Comparison of ENCODE assay signal across 27 cellular contexts in the genomic region with DNA sequence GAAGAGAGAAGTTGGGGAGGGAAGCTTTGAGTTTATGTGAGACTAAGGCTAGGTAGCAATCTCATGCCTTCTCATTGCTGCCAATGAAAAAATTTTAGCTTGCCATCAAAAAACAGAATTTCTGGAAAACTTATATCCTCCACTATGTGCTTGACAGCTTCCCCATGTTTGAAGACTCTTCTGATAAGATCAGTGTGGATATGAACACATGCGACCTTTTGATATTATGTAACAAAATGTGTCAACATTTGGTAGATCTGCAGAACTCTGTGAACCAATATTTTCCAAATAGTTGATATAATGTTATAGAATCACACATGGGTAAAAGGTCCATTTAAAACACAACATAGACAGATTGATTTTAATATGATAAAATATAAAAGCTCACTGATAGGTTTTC.
"Had no signal": no experiment of that assay in that cellular context is flagged by ENCODE, and none has a peak within 500 bp of the region (broad histone marks: within the 10 kb centered on the region; RNA-seq: fewer than 3 reads in every experiment).

No MANE protein-coding gene starts in this region.

- H3K27ac Mint-ChIP-seq: activated CD4-positive, alpha-beta T cell treated with anti-CD3 and anti-CD28 coated beads, Interleukin-2, amount 10 ng/mL, durations not matched to agents 24 days and 14 days; activated CD8-positive, alpha-beta T cell treated with anti-CD3 and anti-CD28 coated beads, Interleukin-2, amount 10 ng/mL, durations not matched to agents 7 days and 5 days; activated naive CD4-positive, alpha-beta T cell treated with anti-CD3 and anti-CD28 coated beads, Interleukin-2, amount 50 U/mL, for 24 hours; activated naive CD8-positive, alpha-beta T cell treated with anti-CD3 and anti-CD28 coated beads, Interleukin-2, amount 10 ng/mL, durations not matched to agents 7 days and 5 days; activated T-cell treated with anti-CD3 and anti-CD28 coated beads, Interleukin-2, amount 50 U/mL, for 24 hours; activated T-helper 2 cell treated with anti-CD3 and anti-CD28 coated beads, Interferon-gamma antibody, Interleukin-2, Interleukin-4, amounts not matched to agents 10 μg/mL and 5 μg/mL and 100 μg/mL, durations not matched to agents 14 hours and 24 hours and 36 hours had no signal

- H3K27me3 Mint-ChIP-seq: activated naive CD4-positive, alpha-beta T cell treated with anti-CD3 and anti-CD28 coated beads, Interleukin-2, amount 50 U/mL, for 24 hours; activated naive CD8-positive, alpha-beta T cell treated with anti-CD3 and anti-CD28 coated beads, Interleukin-2, amount 10 ng/mL, durations not matched to agents 7 days and 5 days had no signal

- ATAC-seq: activated CD8-positive, alpha-beta T cell treated with anti-CD3 and anti-CD28 coated beads, Interleukin-2, amount 10 ng/mL, durations not matched to agents 7 days and 5 days; body of pancreas; Panc1 had no signal

- H3K9me3 Mint-ChIP-seq: activated CD4-positive, alpha-beta T cell treated with anti-CD3 and anti-CD28 coated beads, Interleukin-2, amount 10 ng/mL, durations not matched to agents 24 days and 14 days; activated naive CD4-positive, alpha-beta T cell treated with anti-CD3 and anti-CD28 coated beads, Interleukin-2, amount 50 U/mL, for 24 hours; activated naive CD8-positive, alpha-beta T cell treated with anti-CD3 and anti-CD28 coated beads, Interleukin-2, amount 10 ng/mL, durations not matched to agents 7 days and 5 days; activated T-cell treated with anti-CD3 and anti-CD28 coated beads, Interleukin-2, amount 50 U/mL, for 24 hours; activated T-helper 2 cell treated with anti-CD3 and anti-CD28 coated beads, Interferon-gamma antibody, Interleukin-2, Interleukin-4, amounts not matched to agents 10 μg/mL and 5 μg/mL and 100 μg/mL, durations not matched to agents 14 hours and 24 hours and 36 hours had no signal

- DNase-seq: activated CD4-positive, alpha-beta T cell treated with anti-CD3 and anti-CD28 coated beads, Interleukin-2, amount 10 ng/mL, durations not matched to agents 24 days and 14 days; activated CD4-positive, alpha-beta T cell treated with anti-CD3 and anti-CD28 coated beads, Interleukin-2, amount 50 U/mL, for 4 hours; activated CD8-positive, alpha-beta T cell treated with anti-CD3 and anti-CD28 coated beads, Interleukin-2, amount 10 ng/mL, durations not matched to agents 7 days and 5 days; activated gamma-delta T cell; activated naive CD4-positive, alpha-beta T cell treated with Interleukin-2 at 50 U/mL for 16 hours; activated naive CD8-positive, alpha-beta T cell treated with anti-CD3 and anti-CD28 coated beads, Interleukin-2, amount 10 ng/mL, durations not matched to agents 7 days and 5 days; activated T-cell treated with anti-CD3 and anti-CD28 coated beads, Interleukin-2, amount 50 U/mL, for 24 hours; adrenal gland; body of pancreas; Kasumi-1; KG1; MG63; NCI-H1105; NCI-H1417 treated with DMSO at 0.1 percent for 48 hours; NCI-H1694; NCI-H1930; NCI-H345; NCI-H524 treated with DMSO at 0.1 percent for 48 hours; NK-92 treated with Interleukin-12 subunit alpha and Interleukin-12 subunit beta, amount 100 ng/mL, for 24 hours; SHP77; SJCRH30; T1000; WERI-Rb-1 had no signal

- H3K4me1 Mint-ChIP-seq: activated CD4-positive, alpha-beta T cell treated with anti-CD3 and anti-CD28 coated beads, Interleukin-2, amount 10 ng/mL, durations not matched to agents 24 days and 14 days; activated naive CD4-positive, alpha-beta T cell treated with anti-CD3 and anti-CD28 coated beads, Interleukin-2, amount 50 U/mL, for 24 hours; activated naive CD8-positive, alpha-beta T cell treated with anti-CD3 and anti-CD28 coated beads, Interleukin-2, amount 10 ng/mL, durations not matched to agents 7 days and 5 days had no signal

- H3K36me3 Mint-ChIP-seq: activated naive CD4-positive, alpha-beta T cell treated with anti-CD3 and anti-CD28 coated beads, Interleukin-2, amount 50 U/mL, for 24 hours; activated naive CD8-positive, alpha-beta T cell treated with anti-CD3 and anti-CD28 coated beads, Interleukin-2, amount 10 ng/mL, durations not matched to agents 7 days and 5 days had no signal

- FAIRE-seq: astrocyte had no signal

- H3K4me3 Mint-ChIP-seq: activated CD4-positive, alpha-beta T cell treated with anti-CD3 and anti-CD28 coated beads, Interleukin-2, amount 10 ng/mL, durations not matched to agents 24 days and 14 days; activated CD8-positive, alpha-beta T cell treated with anti-CD3 and anti-CD28 coated beads, Interleukin-2, amount 10 ng/mL, durations not matched to agents 7 days and 5 days; activated naive CD4-positive, alpha-beta T cell treated with anti-CD3 and anti-CD28 coated beads, Interleukin-2, amount 50 U/mL, for 24 hours; activated naive CD8-positive, alpha-beta T cell treated with anti-CD3 and anti-CD28 coated beads, Interleukin-2, amount 10 ng/mL, durations not matched to agents 7 days and 5 days; activated T-cell treated with anti-CD3 and anti-CD28 coated beads, Interleukin-2, amount 50 U/mL, for 24 hours had no signal
